Comparison of ENCODE assay signal across 14 cellular contexts in the genomic region with DNA sequence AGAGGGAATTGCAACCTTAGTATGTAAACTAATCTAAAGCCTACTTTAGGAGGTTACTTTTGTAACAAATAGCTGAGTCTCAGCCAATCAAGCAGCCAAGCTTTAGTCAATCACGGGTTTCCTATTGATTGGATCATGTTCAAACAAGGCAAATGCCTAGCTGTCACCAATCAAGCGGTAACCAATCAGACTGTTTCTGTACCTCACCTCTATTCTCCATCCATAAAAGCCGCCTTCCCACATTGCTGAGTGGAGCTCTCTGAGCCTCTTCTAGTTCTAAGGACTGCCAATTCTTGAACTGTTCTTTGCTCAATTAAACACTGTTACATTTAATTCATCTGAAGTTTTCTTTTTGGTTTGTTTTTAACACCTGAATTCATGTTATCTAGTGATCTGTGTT.
DNase-seq lines count a peak whose midpoint lies in the region; ATAC-seq and TF ChIP-seq lines count a peak whose summit lies in the region.
"Had no signal": no experiment of that assay in that cellular context is flagged by ENCODE, and none has a peak within 500 bp of the region (broad histone marks: within the 10 kb centered on the region; RNA-seq: fewer than 3 reads in every experiment).

No MANE protein-coding gene starts in this region.

- CTCF ChIA-PET in MCF 10A (lab: Yijun Ruan, JAX): interaction anchor here (0.6 to 3.3 kb wide), 3 partner anchors 18 to 579 kb away, joined by 3 to 17 read pairs (median 3); no protein-coding TSS in a partner anchor

- in situ Hi-C loops in brain microvascular endothelial cell (cut with HindIII; ENCODE audit: low pct_ligation_motif_present, low sequenced_read_pairs): no loop called here

- H3K4me3 Mint-ChIP-seq in GM23338: no peak overlapping the region
- no peak overlapping the region for H3K4me3 Mint-ChIP-seq in MCF 10A (ENCODE audit: unreplicated experiment)
- H3K4me3 Mint-ChIP-seq: B cell; CD4-positive, alpha-beta T cell had no signal

- H3K4me1 ChIP-seq in GM23338 (ENCODE audit: insufficient read depth) (peaks cover 8% of the 10 kb centered on the region), ascending aorta (no peaks in the 10 kb centered on the region), tibial artery (peaks cover 0 to 8% (median 0%) of the 10 kb centered on the region in 4 donors)

- DNase-seq in GM23338 (ENCODE audit: low spot score): peak; percentile 17
- DNase-seq in ascending aorta (ENCODE audit: low spot score in 2 of 2): no peak
- DNase-seq in iPS-NIHi11 (ENCODE audit: low spot score): peak; percentile 14
- no peak for DNase-seq in tibial artery
- no peak for DNase-seq in MCF 10A (ENCODE audit: unreplicated experiment)
- no peak for DNase-seq in NK-92 (lab: John Stamatoyannopoulos, UW; ENCODE audit: unreplicated experiment)
- DNase-seq in brain microvascular endothelial cell: no peak
- DNase-seq: C1 segment of cervical spinal cord; CD4-positive, alpha-beta T cell; DMS79 had no signal

- H3K36me3 Mint-ChIP-seq in GM23338 (ENCODE audit: low read depth) (no peaks in the 10 kb centered on the region), MCF 10A (ENCODE audit: insufficient read depth, unreplicated experiment) (no peaks in the 10 kb centered on the region)

- H3K9me2 ChIP-seq in GM23338 (ENCODE audit: insufficient read depth): no peaks in the 10 kb centered on the region; the same call in 1 of the 2 replicates

- H3K27ac Mint-ChIP-seq in GM23338 (no peak overlapping the region), MCF 10A (ENCODE audit: low read depth, unreplicated experiment) (no peak overlapping the region)
- H3K27ac Mint-ChIP-seq: B cell; CD4-positive, alpha-beta T cell had no signal

- no peaks in the 10 kb centered on the region for H3K79me2 ChIP-seq in GM23338 (replicated peaks; ENCODE audit: insufficient read depth)

- no peak for TF ChIP-seq CTCF in GM23338 (conservative IDR thresholded peaks at IDR 0.05; ENCODE audit: low read depth in 2 of 2)
- TF ChIP-seq CTCF in ascending aorta (IDR thresholded peaks at IDR 0.05): no peak
- no peak for TF ChIP-seq CTCF in tibial artery (IDR thresholded peaks at IDR 0.05)
- TF ChIP-seq CTCF in MCF 10A (IDR thresholded peaks at IDR 0.05; ENCODE audit: unreplicated experiment): no peak
- TF ChIP-seq CTCF in brain microvascular endothelial cell (IDR thresholded peaks at IDR 0.05; ENCODE audit: low read depth, low read length, missing control alignments): no peak

- no TSS peak for BruUV-seq in MCF 10A (replicated peaks; lab: Mats Ljungman, UMichigan)

- H3K36me3 ChIP-seq in GM23338 (ENCODE audit: insufficient read depth) (no peaks in the 10 kb centered on the region), ascending aorta (no peaks in the 10 kb centered on the region), tibial artery (no peaks in the 10 kb centered on the region), brain microvascular endothelial cell (replicated peaks) (no peaks in the 10 kb centered on the region)
- H3K36me3 ChIP-seq: HAP-1 had no signal

- H2AFZ ChIP-seq in GM23338: no peak overlapping the region

- H3K9me3 ChIP-seq in ascending aorta (no peaks in the 10 kb centered on the region), tibial artery (no peaks in the 10 kb centered on the region)
- H3K9me3 ChIP-seq: HAP-1 had no signal

- POLR2A ChIA-PET in MCF 10A (lab: Yijun Ruan, JAX): interaction anchor here (0.7 kb wide), 1 partner anchor 164 kb away, joined by 3 read pairs; no protein-coding TSS in a partner anchor

- H3K27me3 ChIP-seq in GM23338 (ENCODE audit: insufficient read depth) (no peaks in the 10 kb centered on the region), ascending aorta (no peaks in the 10 kb centered on the region), tibial artery (no peaks in the 10 kb centered on the region), brain microvascular endothelial cell (replicated peaks) (no peaks in the 10 kb centered on the region)

- H3K4me3 ChIP-seq in GM23338 (no peak overlapping the region), ascending aorta (no peak overlapping the region), tibial artery (no peak overlapping the region), brain microvascular endothelial cell (ENCODE audit: low read depth, low read length) (no peak overlapping the region)
- H3K4me3 ChIP-seq: GM12878, HAP-1 had no signal

- intact Hi-C loops in ascending aorta (cut with DNase I) (no loop called here), tibial artery (cut with DNase I; ENCODE audit: low total_unique reads) (no loop called here), MCF 10A (cut with micrococcal nuclease) (no loop called here)

- no peaks in the 10 kb centered on the region for H3F3A ChIP-seq in GM23338 (replicated peaks; ENCODE audit: low read depth)

- H3K9me3 Mint-ChIP-seq in GM23338 (no peaks in the 10 kb centered on the region), MCF 10A (ENCODE audit: unreplicated experiment) (no peaks in the 10 kb centered on the region)

- peak; percentile 52; the same call in 2 of the 3 replicates for ATAC-seq in GM23338
- ATAC-seq: GM12878, HepG2 had no signal

- no peak overlapping the region for H3K27ac ChIP-seq in GM23338 (ENCODE audit: low read depth)
- H3K27ac ChIP-seq in ascending aorta: peak overlapping the region; percentile 9 to 48
- peak overlapping the region; percentile 15 to 63 for H3K27ac ChIP-seq in tibial artery
- no peak overlapping the region for H3K27ac ChIP-seq in brain microvascular endothelial cell

- H3K4me2 ChIP-seq in GM23338: no peak overlapping the region

- H3K27me3 Mint-ChIP-seq in GM23338 (ENCODE audit: insufficient read depth, low read depth, poor library complexity) (no peaks in the 10 kb centered on the region), MCF 10A (ENCODE audit: insufficient read depth, unreplicated experiment) (no peaks in the 10 kb centered on the region)
- H3K27me3 Mint-ChIP-seq: B cell; CD4-positive, alpha-beta T cell had no signal

- H3K4me1 Mint-ChIP-seq in GM23338 (peaks cover 9% of the 10 kb centered on the region; the same call in 2 of the 3 replicates), MCF 10A (ENCODE audit: insufficient read depth, unreplicated experiment) (peaks cover 5% of the 10 kb centered on the region)
- H3K4me1 Mint-ChIP-seq: B cell had no signal

- H4K20me1 ChIP-seq in GM23338 (replicated peaks; ENCODE audit: insufficient read depth): no peaks in the 10 kb centered on the region

TF ChIP-seq in GM23338, 12 proteins besides CTCF, POLR2A, EP300 and RAD21 (continues in another document):
- TF ChIP-seq STAT1 (IDR thresholded peaks at IDR 0.05; ENCODE audit: unreplicated experiment) (no peak), POLR2AphosphoS5 (IDR thresholded peaks at IDR 0.05; ENCODE audit: low read depth) (no peak), ZNF114 (CRISPR knock-in tag; IDR thresholded peaks at IDR 0.05) (no peak), CREB1 (CRISPR knock-in tag; IDR thresholded peaks at IDR 0.05; ENCODE audit: low read depth) (no peak), JUNB (IDR thresholded peaks at IDR 0.05; ENCODE audit: unreplicated experiment) (no peak), ZNF331 (CRISPR knock-in tag; IDR thresholded peaks at IDR 0.05; ENCODE audit: low read depth) (no peak)
- TF ChIP-seq, protein P1, sequence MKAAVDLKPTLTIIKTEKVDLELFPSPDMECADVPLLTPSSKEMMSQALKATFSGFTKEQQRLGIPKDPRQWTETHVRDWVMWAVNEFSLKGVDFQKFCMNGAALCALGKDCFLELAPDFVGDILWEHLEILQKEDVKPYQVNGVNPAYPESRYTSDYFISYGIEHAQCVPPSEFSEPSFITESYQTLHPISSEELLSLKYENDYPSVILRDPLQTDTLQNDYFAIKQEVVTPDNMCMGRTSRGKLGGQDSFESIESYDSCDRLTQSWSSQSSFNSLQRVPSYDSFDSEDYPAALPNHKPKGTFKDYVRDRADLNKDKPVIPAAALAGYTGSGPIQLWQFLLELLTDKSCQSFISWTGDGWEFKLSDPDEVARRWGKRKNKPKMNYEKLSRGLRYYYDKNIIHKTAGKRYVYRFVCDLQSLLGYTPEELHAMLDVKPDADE (IDR thresholded peaks at IDR 0.05): no peak

Comparison
In these comparisons a context has a peak if more than half of its experiments do, and no peak if none do; other contexts are left out.
1. DNase-seq: peak in GM23338 (single experiment) and iPS-NIHi11 (single experiment); none in ascending aorta (0 of 2), tibial artery (0 of 2), MCF 10A (single experiment), NK-92 (single experiment) and brain microvascular endothelial cell (single experiment).
2. H3K27ac ChIP-seq: peak in ascending aorta (2 of 2) and tibial artery (2 of 2); none in GM23338 (single experiment) and brain microvascular endothelial cell (single experiment).